ENCODE assay signal across 7 cellular contexts in genomic region chrX:153967536-153968214, GRCh38. TPM values are rescaled to one million over a fixed set of nuclear protein-coding genes. Genes with fewer than 3 reads are reported as not detected.
DNase-seq lines count a peak whose midpoint lies in the region; ATAC-seq and TF ChIP-seq lines count a peak whose summit lies in the region.

No MANE protein-coding gene starts in this region.

- peak overlapping the region; percentile 73 for H3K4me3 ChIP-seq in HFF-Myc (replicated peaks; ENCODE audit: low read depth, low read length)
- H3K4me3 ChIP-seq in adrenal gland, result no peak overlapping the region

- TF ChIP-seq POLR2A in adrenal gland (IDR thresholded peaks at IDR 0.05), result no peak

- no peaks in the 10 kb centered on the region for H3K9me3 Mint-ChIP-seq in endothelial cell (ENCODE audit: unreplicated experiment)
- no peaks in the 10 kb centered on the region for H3K9me3 Mint-ChIP-seq in stimulated activated memory B cell treated with anti-CD40 and anti-IgM and Interleukin-4, amounts not matched to agents 10 μg/mL and 1 μg/mL and 100 μg/mL, for 72 hours

- no peak for TF ChIP-seq CTCF in HFF-Myc (IDR thresholded peaks at IDR 0.05; ENCODE audit: low read depth, low read length, missing control alignments)
- TF ChIP-seq CTCF in RWPE1 (conservative IDR thresholded peaks at IDR 0.05; ENCODE audit: low read depth), result no peak
- no peak for TF ChIP-seq CTCF in endothelial cell (IDR thresholded peaks at IDR 0.05; ENCODE audit: unreplicated experiment)
- no peak for TF ChIP-seq CTCF in adrenal gland (IDR thresholded peaks at IDR 0.05)

- peaks cover 12% of the 10 kb centered on the region for H3K27me3 Mint-ChIP-seq in endothelial cell (ENCODE audit: unreplicated experiment)
- H3K27me3 Mint-ChIP-seq in stimulated activated memory B cell treated with anti-CD40 and anti-IgM and Interleukin-4, amounts not matched to agents 10 μg/mL and 1 μg/mL and 100 μg/mL, for 72 hours, result no peaks in the 10 kb centered on the region

- H3K36me3 Mint-ChIP-seq in endothelial cell (ENCODE audit: low read depth, unreplicated experiment), result peaks cover 3% of the 10 kb centered on the region
- peaks cover 33% of the 10 kb centered on the region for H3K36me3 Mint-ChIP-seq in stimulated activated memory B cell treated with anti-CD40 and anti-IgM and Interleukin-4, amounts not matched to agents 10 μg/mL and 1 μg/mL and 100 μg/mL, for 72 hours

- peaks cover 12 to 41% of the 10 kb centered on the region in 2 donors for H3K4me1 ChIP-seq in adrenal gland (replicated peaks in 1 of 2)

- peaks cover 0 to 10% of the 10 kb centered on the region in 2 donors for H3K36me3 ChIP-seq in adrenal gland (replicated peaks in 1 of 2)

- POLR2A ChIA-PET in RWPE1 (lab: Yijun Ruan, JAX; ENCODE audit: low non-redundant PET), result no interaction called here

- H3K27me3 ChIP-seq in adrenal gland, result no peaks in the 10 kb centered on the region

- peaks cover 14% of the 10 kb centered on the region for H3K4me1 Mint-ChIP-seq in endothelial cell (ENCODE audit: unreplicated experiment)
- peaks cover 50% of the 10 kb centered on the region for H3K4me1 Mint-ChIP-seq in stimulated activated memory B cell treated with anti-CD40 and anti-IgM and Interleukin-4, amounts not matched to agents 10 μg/mL and 1 μg/mL and 100 μg/mL, for 72 hours

- peak overlapping the region; percentile 78 for H3K27ac Mint-ChIP-seq in endothelial cell (ENCODE audit: unreplicated experiment)
- H3K27ac Mint-ChIP-seq in stimulated activated memory B cell treated with anti-CD40 and anti-IgM and Interleukin-4, amounts not matched to agents 10 μg/mL and 1 μg/mL and 100 μg/mL, for 72 hours, result peak overlapping the region; percentile 83

- peak overlapping the region; percentile 83 for H3K4me3 Mint-ChIP-seq in endothelial cell (ENCODE audit: unreplicated experiment)
- H3K4me3 Mint-ChIP-seq in stimulated activated memory B cell treated with anti-CD40 and anti-IgM and Interleukin-4, amounts not matched to agents 10 μg/mL and 1 μg/mL and 100 μg/mL, for 72 hours, result peak overlapping the region; percentile 100

- CTCF ChIA-PET in RWPE1 (lab: Yijun Ruan, JAX), result no interaction called here

- intact Hi-C loops in adrenal gland (cut with DNase I), result no loop called here

- H3K9me3 ChIP-seq in adrenal gland (replicated peaks in 1 of 3), result no peaks in the 10 kb centered on the region

- WGBS in adrenal gland, 4 donors, result 53 to 70% (median 64%) methylated on average over 12 to 16 of the region's 16 CpGs

- DNase-seq in HFF-Myc (ENCODE audit: extremely low read depth, low read depth) (no peak), RWPE1 (ENCODE audit: low spot score) (no peak), endothelial cell (ENCODE audit: low spot score) (no peak), adrenal gland (no peak), HK-2 (ENCODE audit: unreplicated experiment) (no peak), kidney glomerular epithelial cell (lab: John Stamatoyannopoulos, UW) (no peak)

- ATAC-seq in stimulated activated memory B cell treated with anti-CD40 and anti-IgM and Interleukin-4, amounts not matched to agents 10 μg/mL and 1 μg/mL and 100 μg/mL, for 72 hours, result no peak

- H3K27ac ChIP-seq in RWPE1 (peak overlapping the region; percentile 97), adrenal gland (peak overlapping the region in 2 of 5 donors; percentile 98)

RNA-seq across cellular contexts. Expression of gene HCFC1, which starts 3.9 kb away (rescaled TPM):
- 74.6 TPM for total RNA-seq in endothelial cell (ENCODE audit: unreplicated experiment)
- total RNA-seq in adrenal gland, result 10 to 100 TPM; 43.8 to 77.1 (median 58.8) TPM
- polyA plus RNA-seq in adrenal gland, result 10 to 100 TPM; 15.3 to 32.7 (median 19.6) TPM

RNA-seq across cellular contexts. Expression of gene TMEM187, which starts 4.9 kb away (rescaled TPM):
- total RNA-seq in endothelial cell (ENCODE audit: unreplicated experiment), result 12.0 TPM
- 10 to 100 TPM in 7 of 8 donors, 1 to 10 TPM in 1; 5.7 to 29.2 (median 17.1) TPM for total RNA-seq in adrenal gland
- 1 to 10 TPM; 4.0 to 6.8 (median 5.3) TPM for polyA plus RNA-seq in adrenal gland

RNA-seq across cellular contexts. Expression of gene RENBP, which starts 23.2 kb away (rescaled TPM):
- total RNA-seq in endothelial cell (ENCODE audit: unreplicated experiment), result 19.3 TPM
- 10 to 100 TPM; 15.5 to 37.4 (median 26.4) TPM for total RNA-seq in adrenal gland
- 10 to 100 TPM in 2 of 3 donors, 1 to 10 TPM in 1; 5.4 to 69.6 (median 27.6) TPM for polyA plus RNA-seq in adrenal gland

RNA-seq across cellular contexts. Expression of gene NAA10, which starts 32.8 kb away (rescaled TPM):
- total RNA-seq in endothelial cell (ENCODE audit: unreplicated experiment), result 85.5 TPM
- 100 to 1,000 TPM in 3 of 8 donors, 10 to 100 TPM in 5; 60.0 to 159 (median 93.6) TPM for total RNA-seq in adrenal gland
- 100 to 1,000 TPM; 121 to 287 (median 228) TPM for polyA plus RNA-seq in adrenal gland

RNA-seq across cellular contexts. Expression of gene ARHGAP4, which starts 41.6 kb away (rescaled TPM):
- total RNA-seq in endothelial cell (ENCODE audit: unreplicated experiment) (72.2 TPM), adrenal gland (10 to 100 TPM; 22.7 to 67.8 (median 46.0) TPM)
- 100 to 1,000 TPM in 2 of 3 donors, 1 to 10 TPM in 1; 1.5 to 316 (median 118) TPM for polyA plus RNA-seq in adrenal gland
